8 cellular contexts compared by ENCODE assay signal in genomic region chr3:5058463-5058862, GRCh38.
DNase-seq lines count a peak whose midpoint lies in the region; ATAC-seq lines count a peak whose summit lies in the region.

No MANE protein-coding gene starts in this region.

- ATAC-seq in HG03469 (IDR thresholded peaks at IDR 0.05; ENCODE audit: unreplicated experiment) (no peak), GM21619 (IDR thresholded peaks at IDR 0.05; ENCODE audit: unreplicated experiment) (no peak), GM21515 (IDR thresholded peaks at IDR 0.05; ENCODE audit: unreplicated experiment) (no peak)

- DNase-seq in AG08395 (ENCODE audit: low spot score) = peak; percentile 55
- peak; percentile 34 for DNase-seq in LHCN-M2 (ENCODE audit: low read depth)
- peak; percentile 53 for DNase-seq in epidermal melanocyte (ENCODE audit: insufficient read length, low spot score)
- peak; percentile 55 for DNase-seq in myocyte (ENCODE audit: low read depth)
- no peak for DNase-seq in midbrain (lab: John Stamatoyannopoulos, UW)
